Comparison of ENCODE assay signal across 3 cellular contexts in the genomic region with DNA sequence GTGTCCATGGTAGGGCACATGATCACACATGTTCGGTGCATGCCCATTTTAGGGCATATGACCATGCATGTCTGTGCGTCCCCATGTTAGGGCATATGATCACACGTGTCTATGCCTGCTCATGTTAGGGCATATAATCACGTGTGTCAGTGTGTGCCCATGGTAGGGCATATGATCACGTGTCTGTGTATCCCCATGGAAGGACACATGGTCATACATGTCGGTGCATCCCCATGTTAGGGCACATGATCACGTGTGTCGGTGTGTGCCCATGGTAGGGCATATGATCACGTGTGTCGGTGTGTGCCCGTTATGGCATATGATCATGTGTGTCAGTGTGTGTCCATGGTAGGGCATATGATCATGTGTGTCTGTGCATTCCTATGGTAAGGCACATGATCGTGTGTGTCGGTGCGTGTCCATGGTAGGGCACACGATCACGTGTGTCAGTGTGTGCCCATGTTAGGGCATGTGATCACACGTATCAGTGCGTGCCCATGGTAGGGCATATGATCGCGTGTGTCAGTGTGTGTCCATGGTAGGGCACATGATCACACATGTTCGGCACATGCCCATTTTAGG.
TF ChIP-seq lines count a peak whose summit lies in the region.

No MANE protein-coding gene starts in this region.

TF ChIP-seq in A549, 52 proteins besides CTCF, POLR2A, EP300 and RAD21:
- TF ChIP-seq MAZ (IDR thresholded peaks at IDR 0.05; ENCODE audit: borderline replicate concordance, low read depth, low read length) (no peak), USF2 (IDR thresholded peaks at IDR 0.05) (peak; percentile 85)

TF ChIP-seq in HEK293, 187 proteins besides CTCF, POLR2A, EP300 and RAD21:
- TF ChIP-seq ZNF629 (tag by site-specific recombination; IDR thresholded peaks at IDR 0.05) = no peak
- TF ChIP-seq ZBTB8A (tag by site-specific recombination; IDR thresholded peaks at IDR 0.05) = peak; percentile 48; the same call in 1 of the 2 replicates
- peak; percentile 82 for TF ChIP-seq HIC1 (tag by site-specific recombination; IDR thresholded peaks at IDR 0.05)

TF ChIP-seq in H1, 55 proteins besides CTCF, POLR2A, EP300 and RAD21:
- TF ChIP-seq GTF2F1 (IDR thresholded peaks at IDR 0.05; ENCODE audit: borderline replicate concordance, low read depth, low read length) (no peak), EZH2 (IDR thresholded peaks at IDR 0.05; ENCODE audit: low read depth, low read length, severe bottlenecking) (no peak), TAF1 (IDR thresholded peaks at IDR 0.05; ENCODE audit: low read depth, low read length) (no peak), NANOG (IDR thresholded peaks at IDR 0.05; ENCODE audit: insufficient read depth, low read depth, low read length, poor library complexity, severe bottlenecking) (no peak), SIX5 (IDR thresholded peaks at IDR 0.05; ENCODE audit: low read depth, low read length) (no peak), RFX5 (IDR thresholded peaks at IDR 0.05; ENCODE audit: borderline replicate concordance, low read depth, low read length) (no peak), E2F6 (IDR thresholded peaks at IDR 0.05) (no peak), CHD1 (IDR thresholded peaks at IDR 0.05; ENCODE audit: low read depth, low read length) (no peak), KDM5A (IDR thresholded peaks at IDR 0.05; ENCODE audit: low read length) (no peak), SAP30 (IDR thresholded peaks at IDR 0.05; ENCODE audit: insufficient read depth, insufficient replicate concordance, low read length) (no peak), CHD2 (IDR thresholded peaks at IDR 0.05; ENCODE audit: low read length) (no peak), EGR1 (IDR thresholded peaks at IDR 0.05; ENCODE audit: borderline replicate concordance, low read depth, low read length) (no peak), MAFK (IDR thresholded peaks at IDR 0.05; ENCODE audit: low read depth, low read length) (no peak), CHD7 (IDR thresholded peaks at IDR 0.05; ENCODE audit: insufficient replicate concordance, low read length) (no peak), BCL11A (IDR thresholded peaks at IDR 0.05; ENCODE audit: low read depth in 2 of 2, low read length in 2 of 2) (no peak), TEAD4 (IDR thresholded peaks at IDR 0.05; ENCODE audit: low read depth, low read length) (no peak), SUZ12 (IDR thresholded peaks at IDR 0.05; ENCODE audit: low read length) (no peak), HDAC6 (IDR thresholded peaks at IDR 0.05; ENCODE audit: low read depth, low read length) (no peak), YY1 (IDR thresholded peaks at IDR 0.05; ENCODE audit: low read depth, low read length) (no peak), HDAC2 (IDR thresholded peaks at IDR 0.05; ENCODE audit: borderline replicate concordance in 1 of 2, low read depth in 2 of 2, low read length in 2 of 2) (no peak)
